Comparison of ENCODE assay signal across 24 cellular contexts in genomic region chr6:150932976-150933375, GRCh38.
A peak's percentile ranks its signal among the peaks of the same experiment; 100 is the strongest.
DNase-seq lines count a peak whose midpoint lies in the region; TF ChIP-seq lines count a peak whose summit lies in the region.
"Had no signal": no experiment of that assay in that cellular context is flagged by ENCODE, and none has a peak within 500 bp of the region (broad histone marks: within the 10 kb centered on the region; RNA-seq: fewer than 3 reads in every experiment).

No MANE protein-coding gene starts in this region.

- H3K9me3 ChIP-seq in A673 (ENCODE audit: low read depth, low read length, poor library complexity, severe bottlenecking), result no peaks in the 10 kb centered on the region
- H3K9me3 ChIP-seq: breast epithelium had no signal

- H3K27ac Mint-ChIP-seq in nephron, result peak overlapping the region in 2 of 3 experiments; percentile 86 to 87
- H3K27ac Mint-ChIP-seq: activated CD4-positive, alpha-beta T cell treated with anti-CD3 and anti-CD28 coated beads for 36 hours; activated naive CD8-positive, alpha-beta T cell; immature natural killer cell had no signal

- H3K4me3 Mint-ChIP-seq in nephron, result no peak overlapping the region
- H3K4me3 Mint-ChIP-seq: activated CD4-positive, alpha-beta T cell treated with anti-CD3 and anti-CD28 coated beads for 36 hours; activated naive CD8-positive, alpha-beta T cell; immature natural killer cell had no signal

- peaks cover 8% of the 10 kb centered on the region for H3K36me3 ChIP-seq in A673 (ENCODE audit: insufficient read depth, low read length, poor library complexity, severe bottlenecking)
- H3K36me3 ChIP-seq: breast epithelium had no signal

- H3K9me3 Mint-ChIP-seq in nephron, result no peaks in the 10 kb centered on the region
- H3K9me3 Mint-ChIP-seq: immature natural killer cell had no signal

- no peak for TF ChIP-seq CTCF in A673 (conservative IDR thresholded peaks at IDR 0.05; ENCODE audit: low read depth, low read length)
- no peak for TF ChIP-seq CTCF in nephron (IDR thresholded peaks at IDR 0.05; ENCODE audit: unreplicated experiment in 3 of 3)

- CTCF ChIA-PET in A673 (lab: Charles Lee), result interaction anchor here (0.6 kb wide), 1 partner anchor 12 kb away, joined by 6 read pairs; no protein-coding TSS in a partner anchor

- DNase-seq in A673 (ENCODE audit: low spot score) (peak; percentile 25), GM03348 (ENCODE audit: low spot score) (peak; percentile 82), dedifferentiated amniotic fluid mesenchymal stem cell (ENCODE audit: extremely low spot score) (peak; percentile 89), amniotic stem cell (lab: John Stamatoyannopoulos, UW) (no peak), HuH-7 (ENCODE audit: low spot score) (no peak), iPS-NIHi11 (ENCODE audit: low spot score) (no peak), NCI-H524 (lab: John Stamatoyannopoulos, UW) (no peak)
- DNase-seq: activated CD4-positive, alpha-beta T cell treated with anti-CD3 and anti-CD28 coated beads for 36 hours; AML-193; COR-L47; erythroblast; H7; head of caudate nucleus; immature natural killer cell; KG1; MV-4-11; NCI-H1694 treated with DMSO at 0.1 percent for 48 hours; NCI-H748 treated with DMSO at 0.1 percent for 48 hours; nucleus accumbens; right cardiac atrium; stimulated activated CD4-positive, alpha-beta T cell treated with anti-CD3 and anti-CD28 coated beads, Interleukin-15, amount 100 ng/mL, for 24 hours had no signal

- H3K4me1 ChIP-seq in A673 (ENCODE audit: insufficient read depth, low read length, poor library complexity, severe bottlenecking), result peaks cover 18% of the 10 kb centered on the region
- H3K4me1 ChIP-seq: breast epithelium had no signal

- H3K27me3 Mint-ChIP-seq in nephron (ENCODE audit: low read depth), result no peaks in the 10 kb centered on the region
- H3K27me3 Mint-ChIP-seq: activated CD4-positive, alpha-beta T cell treated with anti-CD3 and anti-CD28 coated beads for 36 hours; activated naive CD8-positive, alpha-beta T cell had no signal

- POLR2A ChIA-PET in A673 (lab: Charles Lee; ENCODE audit: low non-redundant PET), result no interaction called here

- H3K27ac ChIP-seq in A673 (ENCODE audit: low read depth, low read length, poor library complexity, severe bottlenecking), result peak overlapping the region; percentile 39

- BruUV-seq in A673 (replicated peaks; lab: Mats Ljungman, UMichigan), result no TSS peak

- no peak overlapping the region for H3K4me3 ChIP-seq in A673 (ENCODE audit: low read depth, low read length, poor library complexity, severe bottlenecking)
- H3K4me3 ChIP-seq: breast epithelium had no signal

- peaks cover 47% of the 10 kb centered on the region for H3K4me1 Mint-ChIP-seq in nephron
- H3K4me1 Mint-ChIP-seq: activated CD4-positive, alpha-beta T cell treated with anti-CD3 and anti-CD28 coated beads for 36 hours; immature natural killer cell had no signal

- H3K27me3 ChIP-seq in A673 (replicated peaks; ENCODE audit: insufficient read depth, low read depth, low read length, poor library complexity), result no peaks in the 10 kb centered on the region
- H3K27me3 ChIP-seq: breast epithelium had no signal

- H3K36me3 Mint-ChIP-seq in nephron (ENCODE audit: low read depth), result peaks cover 28% of the 10 kb centered on the region
- H3K36me3 Mint-ChIP-seq: immature natural killer cell had no signal

- intact Hi-C loops in A673 (cut with micrococcal nuclease; ENCODE audit: unreplicated experiment), result no loop called here

Comparison
In these comparisons a context has a peak if more than half of its experiments do, and no peak if none do; other contexts are left out.
1. DNase-seq: peak in A673 (single experiment), GM03348 (single experiment) and dedifferentiated amniotic fluid mesenchymal stem cell (single experiment); none in amniotic stem cell (single experiment), HuH-7 (single experiment), iPS-NIHi11 (single experiment) and NCI-H524 (0 of 2).